Comparison of ENCODE assay signal across 4 cellular contexts in genomic region chr6:116966675-116967576, GRCh38.
"Had no signal": no experiment of that assay in that cellular context is flagged by ENCODE, and none has a peak within 500 bp of the region (broad histone marks: within the 10 kb centered on the region; RNA-seq: fewer than 3 reads in every experiment).

No MANE protein-coding gene starts in this region.

- H3K36me3 Mint-ChIP-seq: IgD-negative memory B cell had no signal

- H3K4me1 Mint-ChIP-seq: H9, IgD-negative memory B cell had no signal

- DNase-seq: H9, HCEC 1CT had no signal

- H3K27ac Mint-ChIP-seq: GM23338, H9, IgD-negative memory B cell had no signal

- H3K27me3 Mint-ChIP-seq: IgD-negative memory B cell had no signal

- ATAC-seq: GM23338 had no signal

- H3K4me2 ChIP-seq: GM23338 had no signal

- H2AFZ ChIP-seq: GM23338 had no signal

- H3K4me3 ChIP-seq: GM23338 had no signal

- H3K4me3 Mint-ChIP-seq: GM23338, H9, IgD-negative memory B cell had no signal

- H3K9me3 Mint-ChIP-seq: GM23338, H9 had no signal
